In genomic region chr2:129548880-129549279, GRCh38 we compare ENCODE assay signal across 29 cellular contexts.
"Had no signal": no experiment of that assay in that cellular context is flagged by ENCODE, and none has a peak within 500 bp of the region (broad histone marks: within the 10 kb centered on the region; RNA-seq: fewer than 3 reads in every experiment).

No MANE protein-coding gene starts in this region.

- H3K4me3 ChIP-seq: ascending aorta, cardiac muscle cell had no signal

- H3K27ac ChIP-seq: ascending aorta, cardiac muscle cell, VCaP had no signal

- H3K36me3 ChIP-seq: ascending aorta, cardiac muscle cell had no signal

- H3K4me1 ChIP-seq: ascending aorta had no signal

- DNase-seq: activated B cell treated with CpG ODN at 0.5 μM for 24 hours; activated CD4-positive, alpha-beta memory T cell treated with anti-CD3 and anti-CD28 coated beads for 36 hours; activated CD4-positive, alpha-beta T cell treated with anti-CD3 and anti-CD28 coated beads for 4 hours; activated CD4-positive, alpha-beta T cell treated with anti-CD3 and anti-CD28 coated beads, Interleukin-2, amount 10 ng/mL, durations not matched to agents 24 days and 14 days; activated CD4-positive, alpha-beta T cell treated with anti-CD3 and anti-CD28 coated beads, Interleukin-2, amount 50 U/mL, for 1 hour; activated CD4-positive, alpha-beta T cell treated with anti-CD3 and anti-CD28 coated beads, Interleukin-2, amount 50 U/mL, for 4 hours; activated CD4-positive, CD25-positive, alpha-beta regulatory T cell treated with anti-CD3 and anti-CD28 coated beads, Interleukin-2, amount 50 U/mL, for 72 hours; activated CD8-positive, alpha-beta memory T cell treated with anti-CD3 and anti-CD28 coated beads, Interleukin-2, amount 50 U/mL, for 4 hours; activated CD8-positive, alpha-beta T cell treated with anti-CD3 and anti-CD28 coated beads for 36 hours; activated effector memory CD4-positive, alpha-beta T cell treated with anti-CD3 and anti-CD28 coated beads, Interleukin-2, amount 50 U/mL, for 16 hours; activated gamma-delta T cell treated with Interleukin-2 at 50 U/mL for 16 hours; activated naive CD4-positive, alpha-beta T cell; activated naive CD4-positive, alpha-beta T cell treated with anti-CD3 and anti-CD28 coated beads for 36 hours; activated naive CD8-positive, alpha-beta T cell treated with anti-CD3 and anti-CD28 coated beads, Interleukin-2, amount 10 ng/mL, durations not matched to agents 7 days and 5 days; activated naive CD8-positive, alpha-beta T cell treated with anti-CD3 and anti-CD28 coated beads, Interleukin-2, amount 50 U/mL, for 24 hours; activated T-cell treated with anti-CD3 and anti-CD28 coated beads for 4 hours; activated T-cell treated with anti-CD3 and anti-CD28 coated beads, Interleukin-2, amount 50 U/mL, for 1 hour; activated T-cell treated with anti-CD3 and anti-CD28 coated beads, Interleukin-2, amount 50 U/mL, for 4 hours; activated T-cell treated with anti-CD3 and anti-CD28 coated beads, Interleukin-2, amount 50 U/mL, for 72 hours; amygdala; anterior cingulate cortex; caudate nucleus; cerebellar nuclear complex; T-helper 1 cell; T-helper 2 cell; T-helper 9 cell had no signal

- H3K27me3 ChIP-seq: ascending aorta, cardiac muscle cell had no signal
